28 cellular contexts compared by ENCODE assay signal in the genomic region with DNA sequence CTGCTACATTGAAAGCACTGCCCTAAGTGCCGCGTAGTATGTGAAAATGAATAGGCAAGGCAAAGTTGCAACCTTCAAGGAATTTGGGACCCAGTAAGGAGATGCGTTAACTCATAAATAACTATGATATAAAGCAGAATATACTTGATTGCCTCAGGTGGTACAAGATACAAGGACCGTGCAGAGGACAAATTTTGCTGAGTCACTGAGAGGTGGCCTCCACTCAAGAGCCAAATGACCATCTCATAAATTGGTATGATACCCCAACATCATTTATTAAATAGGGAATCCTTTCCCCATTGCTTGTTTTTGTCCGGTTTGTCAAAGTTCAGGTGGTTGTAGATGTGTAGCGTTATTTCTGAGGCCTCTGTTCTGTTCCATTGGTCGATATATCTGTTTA. TPM values are rescaled to one million over a fixed set of nuclear protein-coding genes. Genes with fewer than 3 reads are reported as not detected.
DNase-seq lines count a peak whose midpoint lies in the region; ATAC-seq, FAIRE-seq and TF ChIP-seq lines count a peak whose summit lies in the region.
"Had no signal": no experiment of that assay in that cellular context is flagged by ENCODE, and none has a peak within 500 bp of the region (broad histone marks: within the 10 kb centered on the region; RNA-seq: fewer than 3 reads in every experiment).

No MANE protein-coding gene starts in this region.

- TF ChIP-seq POLR2A in A549 (IDR thresholded peaks at IDR 0.05; ENCODE audit: low read length) = no peak
- TF ChIP-seq POLR2A in K562 (conservative IDR thresholded peaks at IDR 0.05) = no peak
- TF ChIP-seq POLR2A in right lobe of liver (IDR thresholded peaks at IDR 0.05) = no peak

- intact Hi-C loops in K562 (cut with micrococcal nuclease) (no loop called here), right lobe of liver (cut with DNase I) (no loop called here)

- no peak overlapping the region for H2AFZ ChIP-seq in K562 (ENCODE audit: low read depth, low read length)

- H4K20me1 ChIP-seq in K562 (replicated peaks; ENCODE audit: control insufficient read depth, insufficient read depth, low read length) = no peaks in the 10 kb centered on the region
- H4K20me1 ChIP-seq: BLaER1 had no signal

- no peaks in the 10 kb centered on the region for H3K4me1 ChIP-seq in A549
- peaks cover 0 to 21% of the 10 kb centered on the region in 2 experiments; a peak in 3 of 5 replicates for H3K4me1 ChIP-seq in K562 (replicated peaks in 1 of 2; ENCODE audit: control insufficient read depth in 2 of 2, insufficient read depth in 2 of 2, low read length in 2 of 2)
- peaks cover 0 to 29% (median 4%) of the 10 kb centered on the region in 4 donors for H3K4me1 ChIP-seq in right lobe of liver
- H3K4me1 ChIP-seq: BE2C, BLaER1 had no signal

- H3K9me1 ChIP-seq in K562 (ENCODE audit: control insufficient read depth, insufficient read depth, low read length) = no peaks in the 10 kb centered on the region

- H3K36me3 ChIP-seq in K562 (ENCODE audit: control insufficient read depth, insufficient read depth, low read length) (no peaks in the 10 kb centered on the region; the same call in 2 of the 3 replicates), right lobe of liver (no peaks in the 10 kb centered on the region)
- H3K36me3 ChIP-seq: BE2C, BLaER1 had no signal

- H3K4me2 ChIP-seq in A549 (no peak overlapping the region), K562 (ENCODE audit: insufficient read depth, low read length) (no peak overlapping the region)
- H3K4me2 ChIP-seq: BLaER1 had no signal

- H3K27ac ChIP-seq in A549 (no peak overlapping the region), K562 (ENCODE audit: extremely low read depth, low read depth, low read length) (no peak overlapping the region), right lobe of liver (peak overlapping the region in 2 of 3 donors; percentile 49 to 79)
- H3K27ac ChIP-seq: 22Rv1, BLaER1 had no signal

- POLR2A ChIA-PET in A549 (lab: Yijun Ruan, JAX) (no interaction called here), K562 (lab: Yijun Ruan, JAX) (no interaction called here)

- BruUV-seq in K562 (replicated peaks; lab: Mats Ljungman, UMichigan) = no TSS peak

- H3K9me3 ChIP-seq in A549 = 0 out of 3 replicates have a peak, but pooled peaks cover 2% of the 10 kb centered on the region
- no peaks in the 10 kb centered on the region for H3K9me3 ChIP-seq in K562 (replicated peaks; ENCODE audit: control insufficient read depth, insufficient read depth, low read depth, low read length)
- H3K9me3 ChIP-seq in right lobe of liver = no peaks in the 10 kb centered on the region
- H3K9me3 ChIP-seq: BE2C, BLaER1 had no signal

- CTCF ChIA-PET in A549 (lab: Yijun Ruan, JAX) (no interaction called here), K562 (lab: Yijun Ruan, JAX; ENCODE audit: low intra/inter-chr PET ratio) (no interaction called here)

- H3K79me2 ChIP-seq in K562 (ENCODE audit: control insufficient read depth, insufficient read depth, low read length) = no peaks in the 10 kb centered on the region

- TF ChIP-seq EP300 in A549 (IDR thresholded peaks at IDR 0.05) (no peak), K562 (IDR thresholded peaks at IDR 0.05; ENCODE audit: low read length) (no peak)

- TF ChIP-seq RAD21 in A549 (conservative IDR thresholded peaks at IDR 0.05 in 1 of 2, IDR thresholded peaks at IDR 0.05 in 1 of 2) = no peak
- TF ChIP-seq RAD21 in K562 (CRISPR knock-in tag; conservative IDR thresholded peaks at IDR 0.05 in 1 of 2, IDR thresholded peaks at IDR 0.05 in 1 of 2) = no peak

- WGBS in A549 (ENCODE audit: missing lambda C conversion rate) = 75% methylated on average over 7 of the region's 7 CpGs
- WGBS in K562 (ENCODE audit: insufficient coverage, low coverage, missing lambda C conversion rate) = 79% methylated on average over 7 of the region's 7 CpGs
- WGBS in right lobe of liver (ENCODE audit: insufficient coverage, low coverage, low lambda C conversion rate, missing lambda C conversion rate) = 77% methylated on average over 7 of the region's 7 CpGs

- no peak for DNase-seq in A549 (ENCODE audit: low read depth in 1 of 2, low spot score in 1 of 2)
- DNase-seq in K562 (ENCODE audit: extremely low read depth in 1 of 4, low spot score in 3 of 4) = no peak
- DNase-seq in right lobe of liver = no peak
- DNase-seq in GM13977 (ENCODE audit: low spot score) = no peak
- DNase-seq: ACHN; BE2C; C1 segment of cervical spinal cord; CD4-positive, alpha-beta memory T cell; CD4-positive, CD25-positive, alpha-beta regulatory T cell; CD8-positive, alpha-beta memory T cell; COR-L47; DMS 273 treated with DMSO at 0.1 percent for 48 hours; DMS153; DMS53; DMS79; DND-41; EL; GDM1 had no signal

- no peaks in the 10 kb centered on the region for H3K27me3 ChIP-seq in K562 (ENCODE audit: control insufficient read depth in 2 of 2, insufficient read depth in 2 of 2, low read length in 2 of 2)
- H3K27me3 ChIP-seq in right lobe of liver = no peaks in the 10 kb centered on the region
- H3K27me3 ChIP-seq: BE2C, BLaER1 had no signal

- FAIRE-seq in A549 (lab: Jason Lieb, UNC) = no peak
- no peak for FAIRE-seq in K562 (lab: Jason Lieb, UNC)
- FAIRE-seq: GM12878, GM12892, GM19239 had no signal

- H3K4me3 ChIP-seq in A549 = no peak overlapping the region
- H3K4me3 ChIP-seq in K562 = no peak overlapping the region
- no peak overlapping the region for H3K4me3 ChIP-seq in right lobe of liver
- H3K4me3 ChIP-seq: BLaER1, GM12878 had no signal

- ATAC-seq in A549 (no peak), K562 (no peak), right lobe of liver (peak in 1 of 4 donors; percentile 5), HG03196 (IDR thresholded peaks at IDR 0.05; ENCODE audit: unreplicated experiment) (no peak)
- ATAC-seq: GM12878 had no signal

- TF ChIP-seq CTCF in A549 (IDR thresholded peaks at IDR 0.05) = no peak
- no peak for TF ChIP-seq CTCF in K562 (IDR thresholded peaks at IDR 0.05 in 2 of 3, conservative IDR thresholded peaks at IDR 0.05 in 1 of 3; ENCODE audit: insufficient read depth in 2 of 3, low read depth in 1 of 3, low read length in 3 of 3)
- TF ChIP-seq CTCF in right lobe of liver (IDR thresholded peaks at IDR 0.05) = no peak
- TF ChIP-seq CTCF in GM13977 (IDR thresholded peaks at IDR 0.05; ENCODE audit: extremely low read depth, insufficient read depth, missing control alignments) = no peak

- no peak overlapping the region for H3K9ac ChIP-seq in K562 (ENCODE audit: insufficient read depth in 1 of 2, low read depth in 2 of 2, low read length in 2 of 2)
- H3K9ac ChIP-seq: BLaER1 had no signal

- in situ Hi-C loops in K562 (cut with MboI) = no loop called here
- in situ Hi-C loops in GM13977 (cut with MboI; ENCODE audit: low pct_unique_long_range_greater_than_20kb, low sequenced_read_pairs, unreplicated experiment) = no loop called here

TF ChIP-seq in A549, 52 proteins besides CTCF, POLR2A, EP300 and RAD21 (continues in another document):
- TF ChIP-seq HOXB13 (CRISPR knock-in tag; IDR thresholded peaks at IDR 0.05; ENCODE audit: low read depth) = no peak
- TF ChIP-seq MAZ (IDR thresholded peaks at IDR 0.05; ENCODE audit: borderline replicate concordance, low read depth, low read length) = no peak
- peak; percentile 80 for TF ChIP-seq NFE2L2 (conservative IDR thresholded peaks at IDR 0.05; ENCODE audit: low read length)
- no peak for TF ChIP-seq CHD2 (IDR thresholded peaks at IDR 0.05; ENCODE audit: low read length, partially characterized antibody)
- TF ChIP-seq CBX8 (IDR thresholded peaks at IDR 0.05) = no peak
- TF ChIP-seq MAFK (IDR thresholded peaks at IDR 0.05; ENCODE audit: partially characterized antibody) = peak; percentile 75
- no peak for TF ChIP-seq KDM1A (IDR thresholded peaks at IDR 0.05; ENCODE audit: low read depth)
- TF ChIP-seq TP53 (CRISPR knock-in tag; IDR thresholded peaks at IDR 0.05) = no peak
- no peak for TF ChIP-seq ZC3H11A (IDR thresholded peaks at IDR 0.05)

TF ChIP-seq in K562, 482 proteins besides CTCF, POLR2A, EP300 and RAD21 (continues in another document):
- TF ChIP-seq EHMT2 (IDR thresholded peaks at IDR 0.05) (no peak), C11orf30 (IDR thresholded peaks at IDR 0.05; ENCODE audit: low read depth) (peak; percentile 68), ARHGAP35 (IDR thresholded peaks at IDR 0.05; ENCODE audit: partially characterized antibody) (no peak), ZNF134 (CRISPR knock-in tag; conservative IDR thresholded peaks at IDR 0.05) (no peak), ZNF75A (CRISPR knock-in tag; IDR thresholded peaks at IDR 0.05) (no peak), NFATC3 (IDR thresholded peaks at IDR 0.05) (no peak), ZNF316 (IDR thresholded peaks at IDR 0.05) (peak; percentile 73), HMG20B (CRISPR knock-in tag; IDR thresholded peaks at IDR 0.05) (no peak)

RNA-seq across cellular contexts. Expression of a gene that starts 35.7 kb away (rescaled TPM):
- polyA plus RNA-seq in A549 (2011; rRNA removed) (0.16 TPM in 1 of 2 replicates, not detected in the other), A549 (2017; fragmentation: RNase III; extraction: RNeasy Plus Mini Kit Qiagen cat#74134 plus additional on column Dnase treatment) (0.01 TPM in 1 of 3 replicates, not detected in the others), K562 (2011; rRNA removed) (3.7 and 4.4 TPM in 2 replicates), K562 (2014; fragmentation: Illumina TruSeq; extraction: Trizol) (4.2 and 5.5 TPM in 2 replicates), K562 (2014; fragmentation: Nextera tagmentation; extraction: Ambion mirVana) (10 to 100 TPM in 1 of 2 experiments, 1 to 10 TPM in 1; 8.3 to 13.9 TPM), K562 (2014; rRNA removed) (4.1 and 7.1 TPM in 2 replicates)
- polyA plus RNA-seq in A549 (2012; cell fraction: cytosol; rRNA removed) = not detected in 2 replicates
- not detected in 2 replicates for polyA plus RNA-seq in A549 (2012; cell fraction: nucleus; rRNA removed)
- polyA minus RNA-seq in A549 (2011; rRNA and poly(A)+ RNA removed) = not detected in 2 replicates
- 13.0 and 14.3 TPM in 2 replicates for total RNA-seq in K562 (2011; cell fraction: chromatin; rRNA removed; ENCODE audit: low replicate concordance)
- 2.6 and 6.8 TPM in 2 replicates for total RNA-seq in K562 (2011; cell fraction: nucleolus; rRNA removed)
- 9.0 and 10.3 TPM in 2 replicates for total RNA-seq in K562 (2011; cell fraction: nucleoplasm; rRNA removed)
- total RNA-seq in K562 (2014; rRNA removed) (2.8 and 4.5 TPM in 2 replicates), K562 (2014; rRNA removed; fragmentation: Illumina TruSeq; extraction: Trizol) (4.0 and 6.5 TPM in 2 replicates), K562 (2015; rRNA removed; fragmentation: Illumina TruSeq; extraction: Trizol) (11.5 and 11.6 TPM in 2 replicates), K562 (2021) (5.5 and 5.9 TPM in 2 replicates), right lobe of liver (100 to 1,000 TPM in 2 of 6 experiments, 10 to 100 TPM in 4; 18.9 to 115 (median 59.2) TPM)
- 4.6 and 7.0 TPM in 2 replicates for polyA plus RNA-seq in K562 (2011; cell fraction: cytosol; rRNA removed)
- 0.87 and 3.0 TPM in 2 replicates for polyA plus RNA-seq in K562 (2011; cell fraction: nucleus; rRNA removed)
- 7.3 and 18.9 TPM in 2 replicates for polyA plus RNA-seq in K562 (2012)
- 4.9 and 5.4 TPM in 2 replicates for polyA minus RNA-seq in K562 (2011; rRNA and poly(A)+ RNA removed)
- 0.73 and 1.2 TPM in 2 replicates for polyA minus RNA-seq in K562 (2011; cell fraction: cytosol; rRNA and poly(A)+ RNA removed)
- polyA minus RNA-seq in K562 (2011; cell fraction: nucleus; rRNA and poly(A)+ RNA removed) = 2.2 and 2.4 TPM in 2 replicates
- total RNA-seq: A172; CD4-positive, alpha-beta memory T cell; CD4-positive, CD25-positive, alpha-beta regulatory T cell; Daoy; G401 had no signal
- polyA plus RNA-seq: CD14-positive monocyte; CD4-positive, alpha-beta memory T cell; CD4-positive, CD25-positive, alpha-beta regulatory T cell; CD8-positive, alpha-beta memory T cell had no signal

Comparison
In these comparisons a context has a peak if more than half of its experiments do, and no peak if none do; other contexts are left out.
1. H3K27ac ChIP-seq: peak in right lobe of liver (2 of 3); none in A549 (0 of 2) and K562 (single experiment).